ENCODE assay signal across 9 cellular contexts in the genomic region with DNA sequence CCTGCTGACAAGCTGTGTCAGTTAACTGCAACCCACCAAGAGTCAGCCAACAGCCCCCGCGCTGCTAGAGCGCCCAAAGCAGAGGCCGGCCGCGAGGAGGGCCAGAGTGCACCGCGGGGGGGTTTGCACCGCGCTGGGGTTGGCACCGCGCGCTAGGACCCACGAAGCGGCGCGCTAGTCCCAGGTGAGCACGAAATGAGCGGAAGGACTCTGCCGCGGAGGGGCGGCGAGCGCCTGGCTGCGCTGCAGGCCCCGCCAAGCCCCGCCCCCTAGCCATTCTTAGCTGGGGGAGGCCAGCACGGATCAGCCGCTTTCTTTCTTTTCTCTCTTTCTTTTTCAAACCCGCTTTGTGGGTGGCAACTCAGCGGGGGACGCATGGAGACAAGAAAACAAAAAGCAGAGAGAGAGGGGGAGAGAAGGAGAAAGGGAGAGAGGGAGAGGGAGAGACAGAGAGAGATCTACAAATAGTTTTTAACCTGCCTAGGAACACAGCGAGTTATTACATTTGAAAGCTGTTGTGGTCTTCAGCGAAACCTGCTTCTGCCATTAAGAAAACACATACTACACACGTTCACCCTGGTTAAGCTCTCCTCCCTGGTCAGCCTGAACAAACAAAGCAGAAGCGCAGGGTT. TPM values are rescaled to one million over a fixed set of nuclear protein-coding genes. Genes with fewer than 3 reads are reported as not detected.
DNase-seq lines count a peak whose midpoint lies in the region; ATAC-seq, FAIRE-seq and TF ChIP-seq lines count a peak whose summit lies in the region.
"Had no signal": no experiment of that assay in that cellular context is flagged by ENCODE, and none has a peak within 500 bp of the region (broad histone marks: within the 10 kb centered on the region; RNA-seq: fewer than 3 reads in every experiment).

No MANE protein-coding gene starts in this region.

- CTCF ChIA-PET in H1 (lab: Charles Lee; ENCODE audit: partially characterized antibody) = interaction anchor here (0.7 to 2.2 kb wide), 8 partner anchors 9 to 340 kb away, joined by 3 to 5 read pairs (median 4); no protein-coding TSS in a partner anchor

- H3K9me3 ChIP-seq in BLaER1 treated with 17β-estradiol and CSF1 and Interleukin-3, amounts not matched to agents 10 nM and 100 nM (replicated peaks in 1 of 11) = peaks cover 16 to 44% (median 32%) of the 10 kb centered on the region in 11 experiments; a peak in 21 of 22 replicates
- no peaks in the 10 kb centered on the region for H3K9me3 ChIP-seq in H1 (ENCODE audit: insufficient read depth in 2 of 2, low read depth in 1 of 2, low read length in 1 of 2)
- H3K9me3 ChIP-seq in suprapubic skin = no peaks in the 10 kb centered on the region

- 0% methylated on average over 12 of the region's 36 CpGs; no CpG with 5 or more reads in 1 of the 2 experiments for WGBS in H1 (ENCODE audit: extremely low coverage in 1 of 2, insufficient coverage in 1 of 2, insufficient read length in 1 of 2, insufficient replicate concordance in 2 of 2, low coverage in 1 of 2, low lambda C conversion rate in 2 of 2, missing lambda C conversion rate in 1 of 2), 2 experiments
- WGBS in suprapubic skin = 4% methylated on average over 36 of the region's 36 CpGs

- H3K56ac ChIP-seq in H1 (replicated peaks; ENCODE audit: insufficient read length, low read depth, low read length) = peak overlapping the region; percentile 55

- no peak overlapping the region for H3K4ac ChIP-seq in H1 (replicated peaks; ENCODE audit: insufficient read length, low read depth, low read length)

- ATAC-seq in GM19043 (IDR thresholded peaks at IDR 0.05; ENCODE audit: low read depth, unreplicated experiment) = peak; percentile 76
- ATAC-seq in HG03439 (IDR thresholded peaks at IDR 0.05; ENCODE audit: unreplicated experiment) = peak; percentile 58
- ATAC-seq in GM21367 (IDR thresholded peaks at IDR 0.05; ENCODE audit: unreplicated experiment) = no peak

- no peak overlapping the region for H3K27ac ChIP-seq in BLaER1 treated with 17β-estradiol and CSF1 and Interleukin-3, amounts not matched to agents 10 nM and 100 nM
- H3K27ac ChIP-seq in H1 (ENCODE audit: low read depth, low read length) = no peak overlapping the region
- no peak overlapping the region for H3K27ac ChIP-seq in suprapubic skin

- no peak overlapping the region for H3K9ac ChIP-seq in BLaER1 treated with 17β-estradiol and CSF1 and Interleukin-3, amounts not matched to agents 10 nM and 100 nM
- peak overlapping the region in 2 of 4 experiments; percentile 45 to 60; a peak in 3 of 7 replicates for H3K9ac ChIP-seq in H1 (replicated peaks in 1 of 4; ENCODE audit: extremely low read depth in 1 of 4, low read depth in 3 of 4, low read length in 3 of 4)

- peak overlapping the region in 4 of 10 experiments; percentile 7 to 36 (median 26); a peak in 3 of 20 replicates for H3K4me3 ChIP-seq in BLaER1 treated with 17β-estradiol and CSF1 and Interleukin-3, amounts not matched to agents 10 nM and 100 nM
- peak overlapping the region; percentile 31 to 63 (median 47) for H3K4me3 ChIP-seq in H1 (ENCODE audit: extremely low read depth in 1 of 4, insufficient read depth in 2 of 4, low read depth in 3 of 4, low read length in 4 of 4)
- no peak overlapping the region for H3K4me3 ChIP-seq in suprapubic skin

- TF ChIP-seq RAD21 in H1 (IDR thresholded peaks at IDR 0.05 in 1 of 2, conservative IDR thresholded peaks at IDR 0.05 in 1 of 2; ENCODE audit: low read depth in 2 of 2, low read length in 2 of 2) = peak; percentile 34 to 55; a peak in 3 of 4 replicates

- peak overlapping the region; percentile 90 for H2BK120ac ChIP-seq in H1 (replicated peaks; ENCODE audit: low read depth, low read length)

- peak overlapping the region; percentile 94; the same call in 1 of the 2 replicates for H2BK5ac ChIP-seq in H1 (ENCODE audit: low read depth, low read length)

- peaks cover 0 to 76% (median 45%) of the 10 kb centered on the region in 11 experiments; a peak in 15 of 22 replicates for H4K20me1 ChIP-seq in BLaER1 treated with 17β-estradiol and CSF1 and Interleukin-3, amounts not matched to agents 10 nM and 100 nM
- H4K20me1 ChIP-seq in H1 (replicated peaks in 1 of 2; ENCODE audit: control insufficient read depth in 1 of 2, insufficient read depth in 2 of 2, low read length in 2 of 2) = peaks cover 0 to 2% of the 10 kb centered on the region in 2 experiments

- peaks cover 0 to 6% (median 4%) of the 10 kb centered on the region in 10 experiments; a peak in 10 of 20 replicates for H3K4me1 ChIP-seq in BLaER1 treated with 17β-estradiol and CSF1 and Interleukin-3, amounts not matched to agents 10 nM and 100 nM
- H3K4me1 ChIP-seq in H1 (replicated peaks in 1 of 4; ENCODE audit: control insufficient read depth in 3 of 4, insufficient read depth in 4 of 4, low read length in 3 of 4) = peaks cover 16 to 42% (median 22%) of the 10 kb centered on the region in 4 experiments
- peaks cover 11% of the 10 kb centered on the region for H3K4me1 ChIP-seq in suprapubic skin

- peak in 4 of 5 experiments; percentile 28 to 91 (median 40) for DNase-seq in T-helper 2 cell
- DNase-seq in H1 (ENCODE audit: low read depth in 1 of 2, low spot score in 2 of 2) = peak; percentile 82 to 94
- DNase-seq in stimulated activated CD4-positive, alpha-beta T cell treated with anti-CD3 and anti-CD28 coated beads, Interleukin-2, amount 100 ng/mL, for 4 hours (ENCODE audit: low read depth) = peak; percentile 54
- DNase-seq in suprapubic skin (ENCODE audit: low spot score in 2 of 2) = no peak

- H3K23ac ChIP-seq in H1 (ENCODE audit: insufficient read length) = no peak overlapping the region

- H3K23me2 ChIP-seq in H1 (ENCODE audit: low read depth, low read length) = peaks cover 49% of the 10 kb centered on the region

- POLR2A ChIA-PET in H1 (lab: Charles Lee; ENCODE audit: partially characterized antibody) = interaction anchor here (0.8 to 1.6 kb wide), 5 partner anchors 8 to 47 kb away, joined by 3 to 4 read pairs (median 3); no protein-coding TSS in a partner anchor

- peak overlapping the region; percentile 99 for H2BK12ac ChIP-seq in H1 (ENCODE audit: low read depth, low read length)

- peak; percentile 48 for FAIRE-seq in H1 (lab: Jason Lieb, UNC)

- no peaks in the 10 kb centered on the region for H3K79me1 ChIP-seq in H1 (ENCODE audit: low read depth, low read length)

- no peak overlapping the region for H3K14ac ChIP-seq in H1 (ENCODE audit: insufficient read length)

- no peak overlapping the region for H2BK15ac ChIP-seq in H1 (ENCODE audit: low read length)

- H4K5ac ChIP-seq in H1 (ENCODE audit: insufficient read length, low read depth, low read length) = peak overlapping the region; percentile 89

- peaks cover 100% of the 10 kb centered on the region in 11 experiments for H3K27me3 ChIP-seq in BLaER1 treated with 17β-estradiol and CSF1 and Interleukin-3, amounts not matched to agents 10 nM and 100 nM
- H3K27me3 ChIP-seq in H1 (replicated peaks in 1 of 4; ENCODE audit: control insufficient read depth in 3 of 4, extremely low read depth in 1 of 4, insufficient read depth in 3 of 4, low read length in 3 of 4) = peaks cover 7 to 65% (median 44%) of the 10 kb centered on the region in 4 experiments
- peaks cover 100% of the 10 kb centered on the region for H3K27me3 ChIP-seq in suprapubic skin

- H4K8ac ChIP-seq in H1 (ENCODE audit: extremely low read depth, insufficient read depth, low read length) = no peak overlapping the region; the same call in 1 of the 2 replicates

- H3K36me3 ChIP-seq in BLaER1 treated with 17β-estradiol and CSF1 and Interleukin-3, amounts not matched to agents 10 nM and 100 nM = no peaks in the 10 kb centered on the region
- H3K36me3 ChIP-seq in H1 (ENCODE audit: control insufficient read depth in 2 of 4, insufficient read depth in 4 of 4, low read length in 3 of 4) = no peaks in the 10 kb centered on the region
- H3K36me3 ChIP-seq in suprapubic skin = no peaks in the 10 kb centered on the region

- TF ChIP-seq CTCF in H1 (IDR thresholded peaks at IDR 0.05; ENCODE audit: control extremely low read depth in 1 of 3, insufficient read depth in 1 of 3, low read depth in 1 of 3, low read length in 3 of 3) (peak in 1 of 3 experiments; percentile 34; a peak in 2 of 4 replicates), suprapubic skin (IDR thresholded peaks at IDR 0.05) (no peak)

- peak overlapping the region; percentile 88; the same call in 1 of the 2 replicates for H3K18ac ChIP-seq in H1 (ENCODE audit: extremely low read depth, low read length)

- H3K4me2 ChIP-seq in BLaER1 treated with 17β-estradiol and CSF1 and Interleukin-3, amounts not matched to agents 10 nM and 100 nM = peak overlapping the region in 9 of 11 experiments; percentile 0 to 78 (median 47); a peak in 14 of 22 replicates
- H3K4me2 ChIP-seq in H1 (ENCODE audit: insufficient read depth in 1 of 2, low read depth in 2 of 2, low read length in 2 of 2) = peak overlapping the region; percentile 98 to 100

- TF ChIP-seq EP300 in H1 (IDR thresholded peaks at IDR 0.05; ENCODE audit: borderline replicate concordance in 1 of 2, low read depth in 2 of 2, low read length in 2 of 2) (peak; percentile 6 to 92; a peak in 2 of 3 replicates), suprapubic skin (IDR thresholded peaks at IDR 0.05) (no peak)

- peak overlapping the region; percentile 87 for H4K91ac ChIP-seq in H1 (replicated peaks; ENCODE audit: insufficient read length, low read length)

- no peak overlapping the region; the same call in 1 of the 2 replicates for H2AK5ac ChIP-seq in H1 (ENCODE audit: low read depth, low read length)

- H2BK20ac ChIP-seq in H1 (ENCODE audit: low read length) = peak overlapping the region; percentile 91

- no peak overlapping the region for H2AFZ ChIP-seq in H1 (ENCODE audit: low read length)

- TF ChIP-seq POLR2A in H1 (IDR thresholded peaks at IDR 0.05; ENCODE audit: control extremely low read depth in 1 of 2, low read depth in 2 of 2, low read length in 2 of 2) (no peak), suprapubic skin (IDR thresholded peaks at IDR 0.05) (no peak)

- peaks cover 0 to 4% of the 10 kb centered on the region in 2 experiments; a peak in 1 of 4 replicates for H3K79me2 ChIP-seq in H1 (ENCODE audit: control insufficient read depth in 1 of 2, insufficient read depth in 2 of 2, low read length in 2 of 2)

TF ChIP-seq in H1, 55 proteins besides CTCF, POLR2A, EP300 and RAD21 (continues in another document):
- TF ChIP-seq TAF1 (IDR thresholded peaks at IDR 0.05; ENCODE audit: low read depth, low read length) (no peak), SP1 (IDR thresholded peaks at IDR 0.05; ENCODE audit: low read depth, low read length) (peak; percentile 51; the same call in 1 of the 2 replicates), TAF7 (optimal IDR thresholded peaks at IDR 0.05; ENCODE audit: borderline replicate concordance, low read depth, low read length) (no peak), NRF1 (IDR thresholded peaks at IDR 0.05; ENCODE audit: low read depth, low read length) (no peak), EZH2 (IDR thresholded peaks at IDR 0.05; ENCODE audit: low read depth, low read length, severe bottlenecking) (peak; percentile 9)

RNA-seq across cellular contexts. Expression of a gene that starts 6.9 kb away (rescaled TPM):
- total RNA-seq in H1 (2021; fragmentation: NEBNext Ultra II Directional; extraction: Animal tissue kit (Norgen Biotek cat#: 25700)) = 1.5 and 2.1 TPM in 2 replicates
- 0.92 and 2.7 TPM in 2 replicates for polyA plus RNA-seq in H1 (2011; rRNA removed)
- 1.1 TPM for polyA plus RNA-seq in H1 (2011; cell fraction: cytosol; rRNA removed)
- polyA plus RNA-seq in H1 (2011; cell fraction: nucleus; rRNA removed) = 1.4 TPM
- 0.98 to 1.2 TPM (median 1.0 TPM) in 4 replicates for polyA plus RNA-seq in H1 (2012, experiment 1 of 2)
- polyA plus RNA-seq in H1 (2012, experiment 2 of 2) = 0.89 TPM
- polyA plus RNA-seq in H1 (2013, experiment 1 of 2) = 2.1 TPM
- 1.8 TPM for polyA plus RNA-seq in H1 (2013, experiment 2 of 2)
- polyA minus RNA-seq in H1 (2011; rRNA and poly(A)+ RNA removed) = 0.05 and 0.41 TPM in 2 replicates
- 0.95 TPM for polyA minus RNA-seq in H1 (2011; cell fraction: cytosol; rRNA and poly(A)+ RNA removed)
- 1.6 TPM for polyA minus RNA-seq in H1 (2011; cell fraction: nucleus; rRNA and poly(A)+ RNA removed)
- total RNA-seq in suprapubic skin = not detected
- total RNA-seq: dermis microvascular lymphatic vessel endothelial cell had no signal

Comparison
In these comparisons a context has a peak if more than half of its experiments do, and no peak if none do; other contexts are left out.
1. DNase-seq: peak in T-helper 2 cell (4 of 5), H1 (2 of 2) and stimulated activated CD4-positive, alpha-beta T cell treated with anti-CD3 and anti-CD28 coated beads, Interleukin-2, amount 100 ng/mL, for 4 hours (single experiment); none in suprapubic skin (0 of 2).